ENCODE assay signal across 30 cellular contexts in genomic region chr22:30774566-30774965, GRCh38.
"Had no signal": no experiment of that assay in that cellular context is flagged by ENCODE, and none has a peak within 500 bp of the region (broad histone marks: within the 10 kb centered on the region; RNA-seq: fewer than 3 reads in every experiment).

No MANE protein-coding gene starts in this region.

- DNase-seq: activated effector memory CD4-positive, alpha-beta T cell treated with anti-CD3 and anti-CD28 coated beads, Interleukin-2, amount 50 U/mL, for 16 hours; activated effector memory CD4-positive, alpha-beta T cell treated with Interleukin-2 at 50 U/mL for 16 hours; activated gamma-delta T cell; activated gamma-delta T cell treated with Interleukin-2 at 50 U/mL for 16 hours; activated naive CD4-positive, alpha-beta T cell; activated naive CD4-positive, alpha-beta T cell treated with anti-CD3 and anti-CD28 coated beads for 36 hours; activated naive CD4-positive, alpha-beta T cell treated with anti-CD3 and anti-CD28 coated beads, Interleukin-2, amount 10 ng/mL, durations not matched to agents 7 days and 5 days; activated naive CD4-positive, alpha-beta T cell treated with anti-CD3 and anti-CD28 coated beads, Interleukin-2, amount 50 U/mL, for 16 hours; activated naive CD4-positive, alpha-beta T cell treated with Interleukin-2 at 50 U/mL for 16 hours; activated naive CD8-positive, alpha-beta T cell treated with anti-CD3 and anti-CD28 coated beads for 36 hours; activated naive CD8-positive, alpha-beta T cell treated with anti-CD3 and anti-CD28 coated beads, Interleukin-2, amount 10 ng/mL, durations not matched to agents 7 days and 5 days; activated naive CD8-positive, alpha-beta T cell treated with anti-CD3 and anti-CD28 coated beads, Interleukin-2, amount 50 U/mL, for 24 hours; activated T-cell treated with anti-CD3 and anti-CD28 coated beads, Interleukin-2, amount 50 U/mL, for 24 hours; activated T-cell treated with anti-CD3 and anti-CD28 coated beads, Interleukin-2, amount 50 U/mL, for 4 hours; activated T-cell treated with anti-CD3 and anti-CD28 coated beads, Interleukin-2, amount 50 U/mL, for 48 hours; activated T-cell treated with anti-CD3 and anti-CD28 coated beads, Interleukin-2, amount 50 U/mL, for 72 hours; adrenal gland; amniotic stem cell; amygdala; anterior cingulate cortex; aorta; brain microvascular endothelial cell; caudate nucleus; central memory CD4-positive, alpha-beta T cell; cerebellar nuclear complex had no signal

- H3K4me1 ChIP-seq: ascending aorta, breast epithelium had no signal

- H3K27ac ChIP-seq: adrenal gland, ascending aorta, brain microvascular endothelial cell, breast epithelium, cardiac muscle cell had no signal

- H3K4me3 ChIP-seq: adrenal gland, ascending aorta, breast epithelium, cardiac muscle cell had no signal

- H3K27me3 ChIP-seq: adrenal gland, ascending aorta, brain microvascular endothelial cell, breast epithelium, cardiac muscle cell had no signal

- ATAC-seq: activated naive CD4-positive, alpha-beta T cell treated with anti-CD3 and anti-CD28 coated beads, Interleukin-2, amount 50 U/mL, for 72 hours; activated naive CD8-positive, alpha-beta T cell treated with anti-CD3 and anti-CD28 coated beads, Interleukin-2, amount 50 U/mL, for 24 hours; activated T-cell treated with anti-CD3 and anti-CD28 coated beads, Interleukin-2, amount 50 U/mL, for 4 hours; activated T-cell treated with anti-CD3 and anti-CD28 coated beads, Interleukin-2, amount 50 U/mL, for 72 hours; activated T-helper 17 cell treated with anti-CD3 and anti-CD28 coated beads, Interleukin-2, amount 50 U/mL, for 72 hours had no signal

- H3K9me3 ChIP-seq: adrenal gland, ascending aorta, breast epithelium had no signal

- H3K36me3 ChIP-seq: adrenal gland, ascending aorta, brain microvascular endothelial cell, breast epithelium, cardiac muscle cell had no signal
